Comparison of ENCODE assay signal across 24 cellular contexts in the genomic region with DNA sequence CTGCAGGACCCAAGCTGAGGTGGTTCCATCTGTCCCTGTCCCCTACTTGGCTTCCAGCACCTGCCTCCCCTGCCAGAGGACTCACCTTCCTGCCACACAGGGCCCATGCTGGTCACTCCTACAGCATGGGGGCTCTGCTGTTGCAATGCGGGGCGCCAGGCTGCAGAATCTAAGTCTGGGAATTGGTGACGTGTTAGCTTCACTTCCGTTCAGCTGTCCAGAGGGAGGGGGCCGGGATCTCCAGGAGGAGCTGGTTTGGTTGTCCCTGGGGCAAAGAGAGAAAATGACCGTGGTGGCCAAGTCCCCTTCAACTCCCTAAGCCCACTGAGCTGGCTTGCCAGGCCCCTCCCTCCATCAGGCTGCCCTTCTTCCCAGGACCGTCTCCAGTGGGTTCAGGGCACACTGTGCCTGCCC.
A peak's percentile ranks its signal among the peaks of the same experiment; 100 is the strongest.
DNase-seq lines count a peak whose midpoint lies in the region; ATAC-seq and TF ChIP-seq lines count a peak whose summit lies in the region.
"Had no signal": no experiment of that assay in that cellular context is flagged by ENCODE, and none has a peak within 500 bp of the region (broad histone marks: within the 10 kb centered on the region; RNA-seq: fewer than 3 reads in every experiment).

No MANE protein-coding gene starts in this region.

- ATAC-seq in lower lobe of right lung (no peak), GM19395 (IDR thresholded peaks at IDR 0.05; ENCODE audit: unreplicated experiment) (no peak), HG03521 (IDR thresholded peaks at IDR 0.05; ENCODE audit: unreplicated experiment) (no peak)
- ATAC-seq: activated CD4-positive, alpha-beta T cell treated with anti-CD3 and anti-CD28 coated beads for 36 hours; activated CD8-positive, alpha-beta T cell treated with anti-CD3 and anti-CD28 coated beads, Interleukin-2, amount 10 ng/mL, durations not matched to agents 7 days and 5 days; body of pancreas; stimulated activated memory B cell treated with anti-CD40 and anti-IgM and Interleukin-4, amounts not matched to agents 10 μg/mL and 1 μg/mL and 100 μg/mL, for 72 hours had no signal

- no peaks in the 10 kb centered on the region for H3K79me2 ChIP-seq in ACC112 (ENCODE audit: control insufficient read depth, insufficient read depth, low read length, unreplicated experiment)

- H3K27ac ChIP-seq in ACC112 (ENCODE audit: low read depth, low read length) (peak overlapping the region; percentile 100), adrenal gland (peak overlapping the region in 3 of 5 donors; percentile 95 to 98 (median 98)), lower lobe of right lung (peak overlapping the region; percentile 89), skin epidermis (peak overlapping the region in 14 of 21 experiments; percentile 21 to 97 (median 66))
- H3K27ac ChIP-seq: dorsolateral prefrontal cortex, HL-60, VCaP had no signal

- peaks cover 50% of the 10 kb centered on the region for H3K4me1 ChIP-seq in ACC112 (ENCODE audit: control insufficient read depth, insufficient read depth, low read length, unreplicated experiment)
- H3K4me1 ChIP-seq in adrenal gland (replicated peaks in 1 of 2), result peaks cover 46 to 64% of the 10 kb centered on the region in 2 donors
- peaks cover 88% of the 10 kb centered on the region for H3K4me1 ChIP-seq in lower lobe of right lung

- TF ChIP-seq POLR2A in adrenal gland (IDR thresholded peaks at IDR 0.05), result no peak

- 91 to 96% (median 94%) methylated on average over 3 to 7 of the region's 7 CpGs for WGBS in adrenal gland, 4 donors

- H3K36me3 ChIP-seq in ACC112 (ENCODE audit: insufficient read depth, low read length) (no peaks in the 10 kb centered on the region; the same call in 1 of the 2 replicates), adrenal gland (replicated peaks in 1 of 2) (no peaks in the 10 kb centered on the region), lower lobe of right lung (no peaks in the 10 kb centered on the region)

- TF ChIP-seq CTCF in adrenal gland (IDR thresholded peaks at IDR 0.05), result no peak
- TF ChIP-seq CTCF in lower lobe of right lung (IDR thresholded peaks at IDR 0.05), result no peak

- no peak overlapping the region for H2AFZ ChIP-seq in ACC112 (ENCODE audit: low read length, unreplicated experiment)

- DNase-seq in adrenal gland, result peak in 1 of 7 donors; percentile 52
- DNase-seq in lower lobe of right lung, result no peak
- DNase-seq in T1000 (lab: John Stamatoyannopoulos, UW), result no peak
- no peak for DNase-seq in cerebellar nuclear complex (lab: John Stamatoyannopoulos, UW)
- DNase-seq: ACHN; activated CD4-positive, alpha-beta T cell treated with anti-CD3 and anti-CD28 coated beads for 36 hours; activated CD8-positive, alpha-beta T cell treated with anti-CD3 and anti-CD28 coated beads, Interleukin-2, amount 10 ng/mL, durations not matched to agents 7 days and 5 days; activated naive CD4-positive, alpha-beta T cell treated with anti-CD3 and anti-CD28 coated beads for 36 hours; CD4-positive, alpha-beta memory T cell; dorsolateral prefrontal cortex; NCI-H1417 treated with DMSO at 0.1 percent for 48 hours; NCI-H2081 treated with DMSO at 0.1 percent for 48 hours; NCI-H2227 treated with DMSO at 0.1 percent for 48 hours; NCI-H526 treated with DMSO at 0.1 percent for 48 hours; NK-92 treated with Interleukin-12 subunit alpha and Interleukin-12 subunit beta, amount 100 ng/mL, for 24 hours; SHP77 had no signal

- intact Hi-C loops in adrenal gland (cut with DNase I) (loop anchor here in 1 of 2 donors (5.0 kb wide), 1 partner anchor 39 kb away; no protein-coding TSS in a partner anchor), lower lobe of right lung (cut with DNase I) (no loop called here)

- H3K27me3 ChIP-seq in ACC112 (ENCODE audit: insufficient read depth, low read length) (no peaks in the 10 kb centered on the region), adrenal gland (no peaks in the 10 kb centered on the region), lower lobe of right lung (ENCODE audit: low read depth) (no peaks in the 10 kb centered on the region)
- H3K27me3 ChIP-seq: body of pancreas, dorsolateral prefrontal cortex had no signal

- H3K4me3 ChIP-seq in ACC112 (ENCODE audit: low read depth, low read length), result no peak overlapping the region
- no peak overlapping the region for H3K4me3 ChIP-seq in adrenal gland
- no peak overlapping the region for H3K4me3 ChIP-seq in lower lobe of right lung
- H3K4me3 ChIP-seq in skin epidermis, result no peak overlapping the region
- H3K4me3 ChIP-seq: body of pancreas, dorsolateral prefrontal cortex had no signal

- peaks cover 0 to 5% (median 0%) of the 10 kb centered on the region in 3 donors for H3K9me3 ChIP-seq in adrenal gland (replicated peaks in 1 of 3)
- H3K9me3 ChIP-seq in lower lobe of right lung, result no peaks in the 10 kb centered on the region
- H3K9me3 ChIP-seq: body of pancreas had no signal
